In the genomic region with DNA sequence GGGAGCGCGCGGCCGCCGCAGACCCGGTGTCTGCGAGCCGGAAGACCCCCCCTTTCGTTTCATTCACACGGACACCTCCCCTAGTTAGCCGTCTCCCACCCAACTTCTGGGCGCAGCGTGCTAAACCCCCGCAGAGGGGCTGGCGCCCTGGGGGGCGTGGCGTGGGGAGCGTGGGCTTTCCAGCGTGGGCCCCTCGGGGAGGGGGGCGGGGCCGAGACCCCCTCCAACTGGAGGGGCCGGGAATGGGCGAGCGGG, we compare ENCODE assay signal across 8 cellular contexts. TPM values are rescaled to one million over a fixed set of nuclear protein-coding genes. Genes with fewer than 3 reads are reported as not detected.
DNase-seq lines count a peak whose midpoint lies in the region; ATAC-seq and TF ChIP-seq lines count a peak whose summit lies in the region.

No MANE protein-coding gene starts in this region.

- no peak for DNase-seq in GM12864 (ENCODE audit: low read depth)
- DNase-seq in fibroblast of villous mesenchyme (ENCODE audit: low read depth): no peak
- DNase-seq in retinal pigment epithelial cell (ENCODE audit: low read depth): no peak
- DNase-seq in ureter (ENCODE audit: low spot score): no peak
- no peak for DNase-seq in NCI-H1930 (lab: John Stamatoyannopoulos, UW)
- no peak for DNase-seq in middle frontal gyrus (ENCODE audit: extremely low spot score, low spot score)

- no peaks in the 10 kb centered on the region for H3K27me3 ChIP-seq in SU-DHL-6 (ENCODE audit: low read length)

- no peak for ATAC-seq in GM21576 (IDR thresholded peaks at IDR 0.05; ENCODE audit: unreplicated experiment)

- H4K20me1 ChIP-seq in SU-DHL-6 (ENCODE audit: low read depth, low read length): no peaks in the 10 kb centered on the region; the same call in 1 of the 2 replicates

- H3K9me3 ChIP-seq in SU-DHL-6 (ENCODE audit: insufficient read depth, low read length): no peaks in the 10 kb centered on the region

- H3K4me2 ChIP-seq in SU-DHL-6 (ENCODE audit: low read depth, low read length, poor library complexity, severe bottlenecking): peak overlapping the region; percentile 89

- H3K9ac ChIP-seq in SU-DHL-6 (ENCODE audit: low read length): peak overlapping the region; percentile 33; the same call in 1 of the 2 replicates

- no peaks in the 10 kb centered on the region for H3K36me3 ChIP-seq in SU-DHL-6 (ENCODE audit: low read length)

- H3K4me3 ChIP-seq in GM12864 (ENCODE audit: low read depth, low read length) (peak overlapping the region; percentile 55), SU-DHL-6 (ENCODE audit: insufficient read depth, low read length, poor library complexity, severe bottlenecking) (peak overlapping the region; percentile 58), fibroblast of villous mesenchyme (ENCODE audit: low read depth, low read length) (peak overlapping the region; percentile 55), retinal pigment epithelial cell (ENCODE audit: low read length) (peak overlapping the region; percentile 59)

- H3K79me2 ChIP-seq in SU-DHL-6 (ENCODE audit: insufficient read depth, low read length): no peaks in the 10 kb centered on the region

- TF ChIP-seq CTCF in GM12864 (IDR thresholded peaks at IDR 0.05; ENCODE audit: low read depth, low read length, missing control alignments) (no peak), SU-DHL-6 (IDR thresholded peaks at IDR 0.05; ENCODE audit: insufficient read depth, low read length, poor library complexity, severe bottlenecking) (no peak), fibroblast of villous mesenchyme (IDR thresholded peaks at IDR 0.05; ENCODE audit: insufficient read depth, low read depth, low read length) (no peak), retinal pigment epithelial cell (conservative IDR thresholded peaks at IDR 0.05; ENCODE audit: low read depth, low read length) (no peak)

- no peak overlapping the region for H3K27ac ChIP-seq in SU-DHL-6 (ENCODE audit: low read depth, low read length)

- H3F3A ChIP-seq in SU-DHL-6 (ENCODE audit: insufficient read depth): no peaks in the 10 kb centered on the region

- no peaks in the 10 kb centered on the region for H3K9me2 ChIP-seq in SU-DHL-6 (replicated peaks; ENCODE audit: insufficient read depth, low read length)

- H2AFZ ChIP-seq in SU-DHL-6 (ENCODE audit: low read depth, low read length, severe bottlenecking): peak overlapping the region; percentile 30

RNA-seq across cellular contexts. Expression of a gene that starts 1.1 kb away (rescaled TPM):
- total RNA-seq in fibroblast of villous mesenchyme (0.32 and 1.7 TPM in 2 replicates), ureter (4.7 TPM)
